In genomic region chr9:108682191-108682590, GRCh38 we compare ENCODE assay signal across 27 cellular contexts.
DNase-seq lines count a peak whose midpoint lies in the region; ATAC-seq, FAIRE-seq and TF ChIP-seq lines count a peak whose summit lies in the region.
"Had no signal": no experiment of that assay in that cellular context is flagged by ENCODE, and none has a peak within 500 bp of the region (broad histone marks: within the 10 kb centered on the region; RNA-seq: fewer than 3 reads in every experiment).

No MANE protein-coding gene starts in this region.

- H3K79me1 ChIP-seq in IMR-90 (ENCODE audit: low read depth in 1 of 2, low read length in 2 of 2), result no peaks in the 10 kb centered on the region

- TF ChIP-seq CTCF in IMR-90 (conservative IDR thresholded peaks at IDR 0.05; ENCODE audit: low read depth, low read length), result no peak
- TF ChIP-seq CTCF in vagina (IDR thresholded peaks at IDR 0.05), result no peak

- H3K18ac ChIP-seq in IMR-90 (ENCODE audit: low read depth, low read length), result no peak overlapping the region

- H3K9me3 ChIP-seq in IMR-90 (ENCODE audit: control insufficient read depth, insufficient read depth, low read length) (no peaks in the 10 kb centered on the region; the same call in 1 of the 2 replicates), vagina (no peaks in the 10 kb centered on the region)
- H3K9me3 ChIP-seq: SJSA1 had no signal

- H4K5ac ChIP-seq in IMR-90 (ENCODE audit: low read depth, low read length), result no peak overlapping the region

- ATAC-seq in IMR-90 (ENCODE audit: low read depth), result peak; percentile 35; the same call in 1 of the 2 replicates
- no peak for ATAC-seq in GM19324 (IDR thresholded peaks at IDR 0.05; ENCODE audit: low FRiP score, unreplicated experiment)
- ATAC-seq: A549, HepG2, K562 had no signal

- no peak overlapping the region for H3K56ac ChIP-seq in IMR-90 (ENCODE audit: extremely low read depth, insufficient read depth, low read length)

- DNase-seq in EH (ENCODE audit: low read depth) (peak; percentile 61), IMR-90 (no peak), islet precursor cell (peak; percentile 38), vagina (ENCODE audit: extremely low spot score in 2 of 2) (peak in 1 of 2 donors; percentile 58), SW 1271 (lab: John Stamatoyannopoulos, UW) (no peak), urothelium cell line (ENCODE audit: low spot score) (no peak)
- DNase-seq: C1 segment of cervical spinal cord; CD4-positive, alpha-beta memory T cell; COR-L47; DMS 273 treated with DMSO at 0.1 percent for 48 hours; DMS79; GF-D8; H7; Kasumi-1; MV-4-11; NCI-H1105 treated with DMSO at 0.1 percent for 48 hours; NCI-H2029 treated with DMSO at 0.1 percent for 48 hours; NCI-H446 treated with DMSO at 0.1 percent for 48 hours; NCI-H526; PC-9; Right ventricle myocardium superior had no signal

- H2BK5ac ChIP-seq in IMR-90 (ENCODE audit: low read depth, low read length, poor library complexity, severe bottlenecking), result no peak overlapping the region

- no peak overlapping the region for H4K8ac ChIP-seq in IMR-90 (ENCODE audit: low read depth in 2 of 2, low read length in 2 of 2)

- CTCF ChIA-PET in IMR-90 (lab: Yijun Ruan, JAX), result no interaction called here

- no peak overlapping the region for H2BK15ac ChIP-seq in IMR-90 (ENCODE audit: low read depth, low read length)

- intact Hi-C loops in IMR-90 (cut with micrococcal nuclease) (no loop called here), vagina (cut with DNase I) (no loop called here)

- no peak overlapping the region for H2BK20ac ChIP-seq in IMR-90 (ENCODE audit: low read depth, low read length)

- in situ Hi-C loops in IMR-90 (cut with MboI; ENCODE audit: low sequenced_read_pairs), result no loop called here

- no peaks in the 10 kb centered on the region for H4K20me1 ChIP-seq in IMR-90 (ENCODE audit: insufficient read depth, low read length)

- TF ChIP-seq RAD21 in IMR-90 (IDR thresholded peaks at IDR 0.05; ENCODE audit: low read length), result no peak

- no peak overlapping the region for H3K9ac ChIP-seq in IMR-90 (ENCODE audit: low read depth, low read length)

- H3K27ac ChIP-seq in IMR-90 (ENCODE audit: insufficient read depth, low read length) (no peak overlapping the region), vagina (peak overlapping the region; percentile 78)
- H3K27ac ChIP-seq: A549, PC-9, SJSA1 had no signal

- H3K14ac ChIP-seq in IMR-90 (replicated peaks; ENCODE audit: low read depth, low read length), result no peak overlapping the region

- TF ChIP-seq POLR2A in IMR-90 (IDR thresholded peaks at IDR 0.05; ENCODE audit: low read depth, low read length), result no peak
- no peak for TF ChIP-seq POLR2A in vagina (IDR thresholded peaks at IDR 0.05)

- H3K4me1 ChIP-seq in IMR-90 (ENCODE audit: control insufficient read depth, insufficient read depth, low read length) (no peaks in the 10 kb centered on the region), vagina (no peaks in the 10 kb centered on the region)
- H3K4me1 ChIP-seq: A549, SJSA1 had no signal

- H3K23ac ChIP-seq in IMR-90 (ENCODE audit: low read depth, low read length), result no peak overlapping the region

- H2BK120ac ChIP-seq in IMR-90 (ENCODE audit: low read depth, low read length), result no peak overlapping the region

- H3K4ac ChIP-seq in IMR-90 (ENCODE audit: low read depth, low read length), result no peak overlapping the region

- BruUV-seq in IMR-90 (replicated peaks; lab: Mats Ljungman, UMichigan), result no TSS peak

- no CpG with 5 or more reads among the region's 3 CpGs for WGBS in IMR-90 (ENCODE audit: extremely low coverage in 2 of 2, insufficient read length in 1 of 2), 2 experiments

- H2AK5ac ChIP-seq in IMR-90 (ENCODE audit: low read depth, low read length), result no peak overlapping the region

- H3K4me3 ChIP-seq in IMR-90 (ENCODE audit: insufficient read depth, low read depth, low read length) (no peak overlapping the region), vagina (no peak overlapping the region)
- H3K4me3 ChIP-seq: A549, K562, PC-9, SJSA1 had no signal

- H3K36me3 ChIP-seq in IMR-90 (ENCODE audit: control insufficient read depth, insufficient read depth, low read length) (no peaks in the 10 kb centered on the region), vagina (no peaks in the 10 kb centered on the region)
- H3K36me3 ChIP-seq: SJSA1 had no signal

- no peak overlapping the region for H2AK9ac ChIP-seq in IMR-90 (replicated peaks; ENCODE audit: low read depth, low read length, poor library complexity)

- H4K91ac ChIP-seq in IMR-90 (ENCODE audit: insufficient read depth, low read depth, low read length), result no peak overlapping the region

- no peak overlapping the region for H3K4me2 ChIP-seq in IMR-90 (ENCODE audit: low read depth, low read length)
- H3K4me2 ChIP-seq: A549, PC-9 had no signal

- no peaks in the 10 kb centered on the region; the same call in 1 of the 2 replicates for H3K27me3 ChIP-seq in IMR-90 (ENCODE audit: control insufficient read depth, insufficient read depth, low read length)
- H3K27me3 ChIP-seq in vagina, result no peaks in the 10 kb centered on the region
- H3K27me3 ChIP-seq: SJSA1 had no signal

- no peaks in the 10 kb centered on the region for H3K9me1 ChIP-seq in IMR-90 (ENCODE audit: insufficient read depth, low read length)

- no peak for FAIRE-seq in urothelium cell line (lab: Jason Lieb, UNC)
- FAIRE-seq: A549, GM19239, HepG2, K562 had no signal

- no peak overlapping the region for H2AFZ ChIP-seq in IMR-90 (replicated peaks; ENCODE audit: low read length, poor library complexity)
- H2AFZ ChIP-seq: PC-9 had no signal

- POLR2A ChIA-PET in IMR-90 (lab: Charles Lee; ENCODE audit: unreplicated experiment), result no interaction called here

- dilution Hi-C loops in IMR-90 (cut with HindIII; ENCODE audit: low sequenced_read_pairs, unreplicated experiment), result no loop called here

TF ChIP-seq in IMR-90, 13 proteins besides CTCF, POLR2A, EP300 and RAD21:
- TF ChIP-seq BHLHE40 (IDR thresholded peaks at IDR 0.05; ENCODE audit: low read depth, low read length) (no peak), CEBPB (IDR thresholded peaks at IDR 0.05; ENCODE audit: low read depth, low read length) (no peak), CHD1 (IDR thresholded peaks at IDR 0.05; ENCODE audit: low read depth, low read length) (no peak), NFE2L2 (IDR thresholded peaks at IDR 0.05; ENCODE audit: low read depth, low read length) (no peak), USF2 (IDR thresholded peaks at IDR 0.05; ENCODE audit: low read depth, low read length) (no peak), RCOR1 (IDR thresholded peaks at IDR 0.05; ENCODE audit: insufficient replicate concordance, low read length) (no peak), FOS (IDR thresholded peaks at IDR 0.05; ENCODE audit: low read depth, low read length) (no peak), RFX5 (IDR thresholded peaks at IDR 0.05; ENCODE audit: low read depth, low read length) (no peak), SMC3 (IDR thresholded peaks at IDR 0.05; ENCODE audit: low read depth, low read length) (no peak), MAZ (IDR thresholded peaks at IDR 0.05; ENCODE audit: borderline replicate concordance, low read depth, low read length) (no peak), MAFK (IDR thresholded peaks at IDR 0.05; ENCODE audit: low read depth, low read length) (no peak), MXI1 (IDR thresholded peaks at IDR 0.05; ENCODE audit: borderline replicate concordance, low read depth, low read length) (no peak)
- TF ChIP-seq, protein P1, sequence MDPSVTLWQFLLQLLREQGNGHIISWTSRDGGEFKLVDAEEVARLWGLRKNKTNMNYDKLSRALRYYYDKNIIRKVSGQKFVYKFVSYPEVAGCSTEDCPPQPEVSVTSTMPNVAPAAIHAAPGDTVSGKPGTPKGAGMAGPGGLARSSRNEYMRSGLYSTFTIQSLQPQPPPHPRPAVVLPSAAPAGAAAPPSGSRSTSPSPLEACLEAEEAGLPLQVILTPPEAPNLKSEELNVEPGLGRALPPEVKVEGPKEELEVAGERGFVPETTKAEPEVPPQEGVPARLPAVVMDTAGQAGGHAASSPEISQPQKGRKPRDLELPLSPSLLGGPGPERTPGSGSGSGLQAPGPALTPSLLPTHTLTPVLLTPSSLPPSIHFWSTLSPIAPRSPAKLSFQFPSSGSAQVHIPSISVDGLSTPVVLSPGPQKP (IDR thresholded peaks at IDR 0.05; ENCODE audit: borderline replicate concordance, low read depth, low read length), result no peak

Comparison
In these comparisons a context has a peak if more than half of its experiments do, and no peak if none do; other contexts are left out.
1. DNase-seq: peak in EH (single experiment) and islet precursor cell (single experiment); none in IMR-90 (single experiment), SW 1271 (0 of 2) and urothelium cell line (single experiment).